8 cellular contexts compared by ENCODE assay signal in genomic region chr20:23978455-23978854, GRCh38. TPM values are rescaled to one million over a fixed set of nuclear protein-coding genes. Genes with fewer than 3 reads are reported as not detected.
"Had no signal": no experiment of that assay in that cellular context is flagged by ENCODE, and none has a peak within 500 bp of the region (broad histone marks: within the 10 kb centered on the region; RNA-seq: fewer than 3 reads in every experiment).

No MANE protein-coding gene starts in this region.

RNA-seq across cellular contexts. Expression of gene GGTLC1, which starts 10.1 kb away (rescaled TPM):
- total RNA-seq: activated T-helper 1 cell treated with anti-CD3 and anti-CD28 coated beads, Interleukin-12 subunit alpha, Interleukin-12 subunit beta, Interleukin-2, Interleukin-4 antibody, amounts not matched to agents 30 ng/mL and 10 ng/mL and 1 ng/mL, durations not matched to agents 14 hours and 24 hours and 36 hours; astrocyte; cardiac septum; gastrocnemius medialis; kidney epithelial cell; omental fat pad; pulmonary artery endothelial cell; suprapubic skin had no signal
